11 cellular contexts compared by ENCODE assay signal in the genomic region with DNA sequence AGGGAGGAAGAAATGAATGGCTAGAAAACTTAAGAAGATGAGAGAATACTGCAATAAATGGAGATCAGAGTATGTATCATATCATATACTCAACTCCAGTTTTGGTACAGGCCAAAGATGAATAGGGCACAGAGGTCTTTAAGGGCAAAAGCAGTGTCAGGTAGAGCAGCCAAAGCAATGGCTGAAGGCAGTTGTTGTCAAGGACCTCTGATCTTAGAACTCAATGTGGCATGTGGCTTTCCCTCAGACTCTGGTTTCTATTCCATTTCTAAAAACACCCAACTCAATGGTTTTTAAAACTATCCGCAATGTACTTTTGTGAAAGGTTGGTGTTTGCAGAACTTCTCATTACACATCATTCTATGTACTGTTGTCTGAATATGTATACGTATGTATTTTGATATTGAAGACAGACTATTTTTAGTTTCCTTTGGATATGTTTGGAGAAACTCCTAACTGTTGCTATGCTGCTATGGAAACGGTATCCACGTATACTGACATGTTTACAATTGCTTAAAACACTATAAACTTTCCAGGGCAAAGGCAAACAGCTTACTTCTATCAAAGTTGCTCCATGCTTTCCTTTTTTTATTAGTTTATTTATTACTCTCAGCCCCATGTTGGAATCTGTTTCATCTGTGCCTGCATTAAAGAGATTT. TPM values are rescaled to one million over a fixed set of nuclear protein-coding genes. Genes with fewer than 3 reads are reported as not detected.
DNase-seq lines count a peak whose midpoint lies in the region; ATAC-seq, FAIRE-seq and TF ChIP-seq lines count a peak whose summit lies in the region.
"Had no signal": no experiment of that assay in that cellular context is flagged by ENCODE, and none has a peak within 500 bp of the region (broad histone marks: within the 10 kb centered on the region; RNA-seq: fewer than 3 reads in every experiment).

No MANE protein-coding gene starts in this region.

- peaks cover 3% of the 10 kb centered on the region in 2 donors for H3K9me3 Mint-ChIP-seq in activated naive CD4-positive, alpha-beta T cell treated with anti-CD3 and anti-CD28 coated beads, Interleukin-2, amount 50 U/mL, for 72 hours
- H3K9me3 Mint-ChIP-seq: stimulated activated naive B cell treated with anti-CD40 and anti-IgM and Interleukin-4, amounts not matched to agents 10 μg/mL and 1 μg/mL and 100 μg/mL, for 72 hours had no signal

- H3K27ac ChIP-seq in GM12878 (ENCODE audit: control insufficient read depth, insufficient read depth) = peak overlapping the region; percentile 0; the same call in 1 of the 2 replicates
- H3K27ac ChIP-seq in right cardiac atrium (ENCODE audit: low read length) = no peak overlapping the region
- peak overlapping the region in 3 of 4 donors; percentile 72 to 87 (median 86) for H3K27ac ChIP-seq in upper lobe of left lung

- H3K27me3 ChIP-seq in GM12878 (replicated peaks in 1 of 2; ENCODE audit: control insufficient read depth in 2 of 2, insufficient read depth in 2 of 2, low read length in 1 of 2) (no peaks in the 10 kb centered on the region), right cardiac atrium (ENCODE audit: control insufficient read depth, insufficient read depth) (no peaks in the 10 kb centered on the region), upper lobe of left lung (no peaks in the 10 kb centered on the region)

- no peak overlapping the region for H3K4me2 ChIP-seq in GM12878 (ENCODE audit: control insufficient read depth, insufficient read depth)

- no peaks in the 10 kb centered on the region for H3K79me2 ChIP-seq in GM12878 (ENCODE audit: control insufficient read depth, insufficient read depth, low read length)

- H3K4me1 ChIP-seq in GM12878 (ENCODE audit: control insufficient read depth, insufficient read depth, low read length) = peaks cover 49% of the 10 kb centered on the region
- peaks cover 14% of the 10 kb centered on the region for H3K4me1 ChIP-seq in right cardiac atrium (ENCODE audit: control insufficient read depth, insufficient read depth, low read length)
- H3K4me1 ChIP-seq in upper lobe of left lung = peaks cover 24 to 33% (median 31%) of the 10 kb centered on the region in 4 donors

- no peak overlapping the region; the same call in 1 of the 2 replicates for H2AFZ ChIP-seq in GM12878 (ENCODE audit: control insufficient read depth, low read depth, low read length)

- peak overlapping the region in 1 of 2 donors; percentile 81 for H3K27ac Mint-ChIP-seq in activated naive CD4-positive, alpha-beta T cell treated with anti-CD3 and anti-CD28 coated beads, Interleukin-2, amount 50 U/mL, for 72 hours
- H3K27ac Mint-ChIP-seq: stimulated activated naive B cell treated with anti-CD40 and anti-IgM and Interleukin-4, amounts not matched to agents 10 μg/mL and 1 μg/mL and 100 μg/mL, for 72 hours had no signal

- FAIRE-seq in GM12878 (lab: Jason Lieb, UNC) = no peak

- H3K9ac ChIP-seq in GM12878 (ENCODE audit: control insufficient read depth, insufficient read depth, low read length) = no peak overlapping the region

- RAD21 ChIA-PET in GM12878 (lab: Charles Lee; ENCODE audit: unreplicated experiment) = interaction anchor here (0.6 to 6.3 kb wide), 7 partner anchors 10 to 126 kb away, joined by 3 to 93 read pairs (median 9); no protein-coding TSS in a partner anchor

- CTCF ChIA-PET in GM12878 (lab: Yijun Ruan, JAX) = interaction anchor here (0.7 to 2.0 kb wide), 6 partner anchors 12 to 93 kb away, joined by 3 to 6 read pairs (median 3); no protein-coding TSS in a partner anchor

- POLR2A ChIA-PET in GM12878 (lab: Charles Lee) = interaction anchor here (0.6 to 3.3 kb wide), 7 partner anchors 10 to 405 kb away, joined by 3 to 27 read pairs (median 7); no protein-coding TSS in a partner anchor

- H4K20me1 ChIP-seq in GM12878 (ENCODE audit: control insufficient read depth, insufficient read depth) = no peaks in the 10 kb centered on the region

- TF ChIP-seq EP300 in GM12878 (IDR thresholded peaks at IDR 0.05; ENCODE audit: borderline replicate concordance in 1 of 2, control insufficient read depth in 1 of 2, low read depth in 2 of 2, low read length in 2 of 2) (peak in 1 of 2 experiments; percentile 21; a peak in 1 of 4 replicates), upper lobe of left lung (IDR thresholded peaks at IDR 0.05) (peak in 3 of 4 donors; percentile 15 to 73 (median 51))

- TF ChIP-seq CTCF in GM12878 (IDR thresholded peaks at IDR 0.05 in 2 of 3, conservative IDR thresholded peaks at IDR 0.05 in 1 of 3; ENCODE audit: control insufficient read depth in 2 of 3, extremely low read depth in 1 of 3, insufficient read depth in 1 of 3, low read depth in 3 of 3, low read length in 3 of 3) = no peak
- no peak for TF ChIP-seq CTCF in upper lobe of left lung (IDR thresholded peaks at IDR 0.05)

- H3K36me3 Mint-ChIP-seq in activated naive CD4-positive, alpha-beta T cell treated with anti-CD3 and anti-CD28 coated beads, Interleukin-2, amount 50 U/mL, for 72 hours = peaks cover 0 to 11% of the 10 kb centered on the region in 2 donors
- H3K36me3 Mint-ChIP-seq: stimulated activated naive B cell treated with anti-CD40 and anti-IgM and Interleukin-4, amounts not matched to agents 10 μg/mL and 1 μg/mL and 100 μg/mL, for 72 hours had no signal

- SMC1A ChIA-PET in GM12878 (lab: Charles Lee; ENCODE audit: uncharacterized antibody, unreplicated experiment) = interaction anchor here (0.7 to 7.4 kb wide), 9 partner anchors 7 to 125 kb away, joined by 3 to 110 read pairs (median 22); no protein-coding TSS in a partner anchor

- H3K9me3 ChIP-seq in GM12878 (replicated peaks; ENCODE audit: control insufficient read depth, insufficient read depth, low read length) = no peaks in the 10 kb centered on the region
- no peaks in the 10 kb centered on the region for H3K9me3 ChIP-seq in right cardiac atrium (ENCODE audit: control insufficient read depth, low read length)
- no peaks in the 10 kb centered on the region for H3K9me3 ChIP-seq in upper lobe of left lung

- H3K4me3 ChIP-seq in GM12878 (no peak overlapping the region), right cardiac atrium (ENCODE audit: low read length) (no peak overlapping the region), upper lobe of left lung (no peak overlapping the region)

- peak; percentile 9 to 54 for ATAC-seq in activated naive CD4-positive, alpha-beta T cell treated with anti-CD3 and anti-CD28 coated beads, Interleukin-2, amount 50 U/mL, for 72 hours
- ATAC-seq in GM12878 (peak; percentile 35), right cardiac atrium (peak; percentile 24 to 70), upper lobe of left lung (ENCODE audit: low FRiP score in 2 of 2) (peak; percentile 43 to 74), GM19455 (IDR thresholded peaks at IDR 0.05; ENCODE audit: unreplicated experiment) (no peak), GM21528 (IDR thresholded peaks at IDR 0.05; ENCODE audit: low FRiP score, unreplicated experiment) (no peak), HG02610 (IDR thresholded peaks at IDR 0.05; ENCODE audit: unreplicated experiment) (no peak)
- ATAC-seq: stimulated activated naive B cell treated with anti-CD40 and anti-IgM and Interleukin-4, amounts not matched to agents 10 μg/mL and 1 μg/mL and 100 μg/mL, for 72 hours had no signal

- TF ChIP-seq RAD21 in GM12878 (IDR thresholded peaks at IDR 0.05; ENCODE audit: insufficient read depth, low read depth, low read length) = no peak

- in situ Hi-C loops in GM12878 (cut with MboI) = no loop called here

- 97% methylated on average over 4 of the region's 4 CpGs for WGBS in GM12878 (ENCODE audit: insufficient coverage, insufficient replicate concordance, low lambda C conversion rate, missing lambda C conversion rate)
- 39% methylated on average over 4 of the region's 4 CpGs for WGBS in right cardiac atrium
- 42 to 46% methylated on average over 4 of the region's 4 CpGs for WGBS in upper lobe of left lung, 2 donors

- no TSS peak for BruUV-seq in GM12878 (replicated peaks; lab: Mats Ljungman, UMichigan)

- intact Hi-C loops in GM12878 (cut with micrococcal nuclease; ENCODE audit: unreplicated experiment) (no loop called here), right cardiac atrium (cut with DNase I) (no loop called here)

- no peak for TF ChIP-seq POLR2A in GM12878 (IDR thresholded peaks at IDR 0.05; ENCODE audit: low read depth, low read length)
- no peak for TF ChIP-seq POLR2A in upper lobe of left lung (IDR thresholded peaks at IDR 0.05)

- DNase-seq in activated naive CD4-positive, alpha-beta T cell treated with anti-CD3 and anti-CD28 coated beads, Interleukin-2, amount 50 U/mL, for 72 hours (ENCODE audit: low spot score in 2 of 2) = no peak
- no peak for DNase-seq in activated naive CD4-positive, alpha-beta T cell treated with Interleukin-2 at 50 U/mL for 16 hours
- peak; percentile 45 for DNase-seq in GM12878 (ENCODE audit: low read depth, low spot score)
- DNase-seq in right cardiac atrium = no peak
- no peak for DNase-seq in upper lobe of left lung
- DNase-seq: KBM-7; stimulated activated naive B cell treated with anti-CD40 and anti-IgM and Interleukin-4, amounts not matched to agents 10 μg/mL and 1 μg/mL and 100 μg/mL, for 72 hours; T1000 had no signal

- H3K36me3 ChIP-seq in GM12878 (ENCODE audit: control insufficient read depth in 2 of 2, insufficient read depth in 2 of 2, low read length in 1 of 2) (no peaks in the 10 kb centered on the region), upper lobe of left lung (no peaks in the 10 kb centered on the region)

TF ChIP-seq in GM12878, 131 proteins besides CTCF, POLR2A, EP300 and RAD21 (continues in another document):
- TF ChIP-seq SRF (IDR thresholded peaks at IDR 0.05; ENCODE audit: low read depth in 2 of 2, low read length in 2 of 2) (no peak), RUNX3 (IDR thresholded peaks at IDR 0.05; ENCODE audit: low read length) (peak; percentile 33)

RNA-seq across cellular contexts. Expression of gene PELI1, which starts 58.1 kb away (rescaled TPM):
- total RNA-seq in activated naive CD4-positive, alpha-beta T cell treated with anti-CD3 and anti-CD28 coated beads, Interleukin-2, amount 50 U/mL, for 72 hours = 10 to 100 TPM; 32.7 to 38.7 TPM
- 104 and 128 TPM in 2 replicates for total RNA-seq in GM12878 (2013; cell fraction: nucleolus; rRNA removed)
- total RNA-seq in GM12878 (2014; rRNA removed) = 40.7 and 46.1 TPM in 2 replicates
- total RNA-seq in GM12878 (2014; rRNA removed; fragmentation: Illumina TruSeq; extraction: Trizol) = 32.9 and 33.9 TPM in 2 replicates
- total RNA-seq in GM12878 (2021) = 54.6 and 55.4 TPM in 2 replicates
- polyA plus RNA-seq in GM12878 (2011; ENCODE audit: low read depth) = 19.2 TPM
- 92.0 and 137 TPM in 2 replicates for polyA plus RNA-seq in GM12878 (2011; rRNA removed)
- polyA plus RNA-seq in GM12878 (2011; cell fraction: cytosol; rRNA removed) = 36.5 and 40.9 TPM in 2 replicates
- 48.4 and 49.6 TPM in 2 replicates for polyA plus RNA-seq in GM12878 (2011; cell fraction: nucleus; rRNA removed)
- polyA plus RNA-seq in GM12878 (2012) = 24.6 and 25.7 TPM in 2 replicates
- 38.9 and 47.6 TPM in 2 replicates for polyA plus RNA-seq in GM12878 (2014; fragmentation: Illumina TruSeq; extraction: Trizol)
- 10 to 100 TPM; 12.1 to 13.2 TPM for polyA plus RNA-seq in GM12878 (2014; fragmentation: Nextera tagmentation; extraction: Ambion mirVana)
- 35.0 and 36.7 TPM in 2 replicates for polyA plus RNA-seq in GM12878 (2014; rRNA removed)
- polyA plus RNA-seq in GM12878 (2016; fragmentation: Nextera tagmentation; extraction: Ambion mirVana) = 10 to 100 TPM; 43.9 to 45.3 TPM
- 60.6 and 77.2 TPM in 2 replicates for polyA minus RNA-seq in GM12878 (2011; rRNA and poly(A)+ RNA removed)
- 25.8 and 30.8 TPM in 2 replicates for polyA minus RNA-seq in GM12878 (2011; cell fraction: cytosol; rRNA and poly(A)+ RNA removed)
- polyA minus RNA-seq in GM12878 (2011; cell fraction: nucleus; rRNA and poly(A)+ RNA removed) = 71.6 and 122 TPM in 2 replicates
- 10 to 100 TPM; 12.4 to 17.2 (median 13.7) TPM for total RNA-seq in right cardiac atrium
- polyA plus RNA-seq in right cardiac atrium = 6.9 TPM
- total RNA-seq in upper lobe of left lung = 10 to 100 TPM; 18.5 to 57.3 (median 36.2) TPM

Comparison
In these comparisons a context has a peak if more than half of its experiments do, and no peak if none do; other contexts are left out.
1. ATAC-seq: peak in activated naive CD4-positive, alpha-beta T cell treated with anti-CD3 and anti-CD28 coated beads, Interleukin-2, amount 50 U/mL, for 72 hours (2 of 2), GM12878 (single experiment), right cardiac atrium (2 of 2) and upper lobe of left lung (2 of 2); none in GM19455 (single experiment), GM21528 (single experiment) and HG02610 (single experiment).